In genomic region chr19:30441011-30441410, GRCh38 we compare ENCODE assay signal across 1 cellular context.
TF ChIP-seq lines count a peak whose summit lies in the region.

No MANE protein-coding gene starts in this region.

TF ChIP-seq in A549, 52 proteins besides CTCF, POLR2A, EP300 and RAD21 (continued from another document):
- no peak for TF ChIP-seq REST (IDR thresholded peaks at IDR 0.05)
- TF ChIP-seq CHD4 (IDR thresholded peaks at IDR 0.05; ENCODE audit: borderline replicate concordance): no peak
